In the genomic region with DNA sequence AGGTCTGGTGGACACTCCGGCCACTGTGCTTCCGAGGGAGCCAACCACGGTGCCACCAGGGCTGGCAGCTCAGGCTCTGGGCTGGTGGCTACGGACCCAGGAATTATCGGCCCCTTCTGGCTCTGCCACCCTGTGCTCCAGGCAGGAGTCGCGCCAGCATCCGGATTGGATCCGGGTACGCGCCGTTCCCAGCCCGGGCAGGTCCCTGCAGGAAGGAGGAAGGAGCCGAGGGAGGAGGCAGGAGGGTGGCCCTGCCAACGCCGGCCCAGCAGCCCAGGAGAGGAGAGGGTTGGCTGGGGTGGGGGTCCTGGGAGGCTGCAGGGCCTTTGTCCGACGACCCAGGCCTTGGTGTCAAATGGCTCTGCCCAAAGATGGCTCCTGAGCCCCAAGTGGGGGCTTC, we compare ENCODE assay signal across 1 cellular context.
TF ChIP-seq lines count a peak whose summit lies in the region.

No MANE protein-coding gene starts in this region.

TF ChIP-seq in K562, 482 proteins besides CTCF, POLR2A, EP300 and RAD21 (continued from another document):
- TF ChIP-seq, protein P1, sequence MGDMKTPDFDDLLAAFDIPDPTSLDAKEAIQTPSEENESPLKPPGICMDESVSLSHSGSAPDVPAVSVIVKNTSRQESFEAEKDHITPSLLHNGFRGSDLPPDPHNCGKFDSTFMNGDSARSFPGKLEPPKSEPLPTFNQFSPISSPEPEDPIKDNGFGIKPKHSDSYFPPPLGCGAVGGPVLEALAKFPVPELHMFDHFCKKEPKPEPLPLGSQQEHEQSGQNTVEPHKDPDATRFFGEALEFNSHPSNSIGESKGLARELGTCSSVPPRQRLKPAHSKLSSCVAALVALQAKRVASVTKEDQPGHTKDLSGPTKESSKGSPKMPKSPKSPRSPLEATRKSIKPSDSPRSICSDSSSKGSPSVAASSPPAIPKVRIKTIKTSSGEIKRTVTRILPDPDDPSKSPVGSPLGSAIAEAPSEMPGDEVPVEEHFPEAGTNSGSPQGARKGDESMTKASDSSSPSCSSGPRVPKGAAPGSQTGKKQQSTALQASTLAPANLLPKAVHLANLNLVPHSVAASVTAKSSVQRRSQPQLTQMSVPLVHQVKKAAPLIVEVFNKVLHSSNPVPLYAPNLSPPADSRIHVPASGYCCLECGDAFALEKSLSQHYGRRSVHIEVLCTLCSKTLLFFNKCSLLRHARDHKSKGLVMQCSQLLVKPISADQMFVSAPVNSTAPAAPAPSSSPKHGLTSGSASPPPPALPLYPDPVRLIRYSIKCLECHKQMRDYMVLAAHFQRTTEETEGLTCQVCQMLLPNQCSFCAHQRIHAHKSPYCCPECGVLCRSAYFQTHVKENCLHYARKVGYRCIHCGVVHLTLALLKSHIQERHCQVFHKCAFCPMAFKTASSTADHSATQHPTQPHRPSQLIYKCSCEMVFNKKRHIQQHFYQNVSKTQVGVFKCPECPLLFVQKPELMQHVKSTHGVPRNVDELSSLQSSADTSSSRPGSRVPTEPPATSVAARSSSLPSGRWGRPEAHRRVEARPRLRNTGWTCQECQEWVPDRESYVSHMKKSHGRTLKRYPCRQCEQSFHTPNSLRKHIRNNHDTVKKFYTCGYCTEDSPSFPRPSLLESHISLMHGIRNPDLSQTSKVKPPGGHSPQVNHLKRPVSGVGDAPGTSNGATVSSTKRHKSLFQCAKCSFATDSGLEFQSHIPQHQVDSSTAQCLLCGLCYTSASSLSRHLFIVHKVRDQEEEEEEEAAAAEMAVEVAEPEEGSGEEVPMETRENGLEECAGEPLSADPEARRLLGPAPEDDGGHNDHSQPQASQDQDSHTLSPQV (IDR thresholded peaks at IDR 0.05): no peak
- TF ChIP-seq POLR2G (IDR thresholded peaks at IDR 0.05; ENCODE audit: low read depth, low read length) (peak; percentile 61; the same call in 1 of the 2 replicates), RBM39 (optimal IDR thresholded peaks at IDR 0.05; ENCODE audit: low read depth, low read length) (no peak), NFYB (IDR thresholded peaks at IDR 0.05; ENCODE audit: extremely low read depth, insufficient read length) (no peak), PCBP1 (IDR thresholded peaks at IDR 0.05; ENCODE audit: low read depth, low read length, poor library complexity, severe bottlenecking) (no peak), CBFA2T3 (IDR thresholded peaks at IDR 0.05) (no peak)
TF ChIP-seq in K562: peak in this region for 2.
